8 cellular contexts compared by ENCODE assay signal in the genomic region with DNA sequence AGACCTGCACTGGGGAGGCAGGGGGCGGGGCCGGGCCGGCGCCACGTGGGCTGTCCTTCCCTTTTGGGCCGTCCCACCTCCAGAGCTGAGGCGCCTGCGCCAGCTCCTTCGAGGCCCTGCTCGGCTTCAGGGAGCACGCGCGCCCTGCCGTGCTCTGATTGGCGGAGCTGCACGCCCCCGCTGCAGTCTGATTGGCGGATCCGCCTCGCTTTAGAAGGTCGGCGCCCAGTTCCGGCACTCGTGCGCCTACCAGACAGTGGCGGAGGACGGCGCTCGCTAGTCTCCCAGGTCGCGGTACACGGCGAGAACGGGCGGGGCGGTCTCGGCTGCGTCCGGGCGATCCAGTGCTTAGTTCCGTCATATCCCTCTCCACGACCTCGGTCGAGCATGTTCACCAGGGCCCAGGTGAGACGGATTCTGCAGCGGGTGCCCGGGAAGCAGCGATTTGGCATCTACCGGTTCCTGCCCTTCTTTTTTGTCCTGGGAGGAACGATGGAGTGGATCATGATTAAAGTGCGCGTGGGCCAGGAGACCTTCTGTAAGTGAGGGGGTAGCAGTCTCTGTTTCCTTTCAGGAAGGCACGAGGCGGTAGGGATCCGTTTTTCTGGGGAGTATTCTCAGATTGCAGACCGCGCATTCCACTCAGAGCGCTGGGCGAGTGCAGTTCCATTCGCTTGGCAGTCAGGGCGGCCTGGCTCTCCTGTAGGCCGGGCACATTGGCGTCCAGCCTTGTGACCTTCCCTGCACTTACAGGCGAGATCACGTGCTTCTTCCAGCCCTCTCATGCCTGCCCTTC. TPM values are rescaled to one million over a fixed set of nuclear protein-coding genes. Genes with fewer than 3 reads are reported as not detected.
DNase-seq lines count a peak whose midpoint lies in the region; ATAC-seq and TF ChIP-seq lines count a peak whose summit lies in the region.

UQCC5 (plus strand) TSS at position 237 of the 796 bp plus-strand sequence; CDS start at position 388, 151 bp downstream.

- H3K9ac ChIP-seq in mucosa of stomach (ENCODE audit: low read length), result peak within 1 kb of the TSS; percentile 89

- H3K4me1 Mint-ChIP-seq in activated T-cell treated with anti-CD3 and anti-CD28 coated beads, Interleukin-2, amount 50 U/mL, for 4 hours (ENCODE audit: low read depth), result peaks cover 48% of the 10 kb centered on the region

- H3K9me3 ChIP-seq in esophagus (ENCODE audit: control insufficient read depth in 2 of 2, insufficient read depth in 1 of 2, low read depth in 1 of 2, low read length in 1 of 2) (no peaks in the 10 kb centered on the region), mucosa of stomach (ENCODE audit: control insufficient read depth, low read length) (no peaks in the 10 kb centered on the region)

- peaks cover 27% of the 10 kb centered on the region for H3K36me3 Mint-ChIP-seq in activated T-cell treated with anti-CD3 and anti-CD28 coated beads, Interleukin-2, amount 50 U/mL, for 4 hours (ENCODE audit: insufficient read depth)

- H3K36me3 ChIP-seq in esophagus (ENCODE audit: control insufficient read depth in 2 of 2, insufficient read depth in 2 of 2, low read length in 1 of 2) (peaks cover 0 to 4% of the 10 kb centered on the region in 2 donors), mucosa of stomach (ENCODE audit: control insufficient read depth, insufficient read depth, low read length) (no peaks in the 10 kb centered on the region)

- no peaks in the 10 kb centered on the region for H3K27me3 Mint-ChIP-seq in activated T-cell treated with anti-CD3 and anti-CD28 coated beads, Interleukin-2, amount 50 U/mL, for 4 hours (ENCODE audit: low read depth)

- no peaks in the 10 kb centered on the region for H3K9me3 Mint-ChIP-seq in activated T-cell treated with anti-CD3 and anti-CD28 coated beads, Interleukin-2, amount 50 U/mL, for 4 hours

- 0 to 1% methylated on average over 63 to 65 of the region's 65 CpGs for WGBS in esophagus, 2 donors

- H3K4me3 ChIP-seq in esophagus (ENCODE audit: low read depth in 1 of 2, low read length in 2 of 2), result peak within 1 kb of the TSS; percentile 71 to 90
- H3K4me3 ChIP-seq in mucosa of stomach (ENCODE audit: low read length), result peak within 1 kb of the TSS; percentile 83

- ATAC-seq in GM21737 (IDR thresholded peaks at IDR 0.05; ENCODE audit: unreplicated experiment), result peak; percentile 76
- peak; percentile 88 to 89 for ATAC-seq in activated T-cell treated with anti-CD3 and anti-CD28 coated beads, Interleukin-2, amount 50 U/mL, for 4 hours

- H3K4me1 ChIP-seq in esophagus (ENCODE audit: control insufficient read depth in 2 of 2, insufficient read depth in 2 of 2, low read length in 1 of 2) (peaks cover 6 to 25% of the 10 kb centered on the region in 2 donors), mucosa of stomach (ENCODE audit: control insufficient read depth, insufficient read depth, low read length) (peaks cover 40% of the 10 kb centered on the region)

- DNase-seq in DMS79 treated with DMSO at 0.1 percent for 48 hours (lab: John Stamatoyannopoulos, UW), result peak; percentile 82
- peak; percentile 98 for DNase-seq in KG1 (lab: John Stamatoyannopoulos, UW)
- peak; percentile 96 for DNase-seq in activated T-cell treated with anti-CD3 and anti-CD28 coated beads, Interleukin-2, amount 50 U/mL, for 4 hours
- peak; percentile 96 for DNase-seq in stimulated activated CD8-positive, alpha-beta memory T cell treated with anti-CD3 and anti-CD28 coated beads, Interleukin-4, amount 100 ng/mL, for 48 hours

- H3K4me3 Mint-ChIP-seq in activated T-cell treated with anti-CD3 and anti-CD28 coated beads, Interleukin-2, amount 50 U/mL, for 4 hours, result peak within 1 kb of the TSS; percentile 98

- peak within 1 kb of the TSS; percentile 91 to 93 for H3K27ac ChIP-seq in esophagus (ENCODE audit: low read depth in 2 of 2, low read length in 1 of 2)

- H3K27me3 ChIP-seq in esophagus (ENCODE audit: control insufficient read depth in 1 of 2, insufficient read depth in 2 of 2, low read length in 2 of 2) (no peaks in the 10 kb centered on the region), mucosa of stomach (ENCODE audit: control insufficient read depth, insufficient read depth, low read length) (no peaks in the 10 kb centered on the region)

TF ChIP-seq in PFSK-1, 5 proteins besides CTCF, POLR2A, EP300 and RAD21:
- TF ChIP-seq REST (IDR thresholded peaks at IDR 0.05; ENCODE audit: insufficient read depth in 1 of 2, low read depth in 2 of 2, low read length in 2 of 2) (0 out of 4 replicates have a peak, but pooled peaks of 1 of the 2 experiments have one; percentile 19), TAF1 (IDR thresholded peaks at IDR 0.05; ENCODE audit: borderline replicate concordance, insufficient read depth, low read length) (peak; percentile 93), POLR2AphosphoS5 (IDR thresholded peaks at IDR 0.05; ENCODE audit: low read depth, low read length) (peak; percentile 96), SIN3A (IDR thresholded peaks at IDR 0.05; ENCODE audit: borderline replicate concordance, insufficient read depth, low read length) (no peak), FOXP2 (optimal IDR thresholded peaks at IDR 0.05; ENCODE audit: borderline replicate concordance, extremely low read depth, extremely low read length, insufficient read depth) (no peak)

RNA-seq across cellular contexts. Expression of gene UQCC5, which starts in this region (rescaled TPM):
- 90.1 TPM for polyA plus RNA-seq in PFSK-1 (2012; ENCODE audit: insufficient read length, low read depth)
- total RNA-seq in activated T-cell treated with anti-CD3 and anti-CD28 coated beads, Interleukin-2, amount 50 U/mL, for 4 hours, result 10 to 100 TPM; 22.8 to 25.7 (median 23.2) TPM
- 10 to 100 TPM; 20.9 to 37.7 TPM for polyA plus RNA-seq in esophagus

Comparison
In these comparisons a context has a peak if more than half of its experiments do, and no peak if none do; other contexts are left out.
1. Peak in every context shown above with its lines: DNase-seq, ATAC-seq, H3K4me3 ChIP-seq and H3K27ac ChIP-seq.